ENCODE assay signal across 1 cellular context in the genomic region with DNA sequence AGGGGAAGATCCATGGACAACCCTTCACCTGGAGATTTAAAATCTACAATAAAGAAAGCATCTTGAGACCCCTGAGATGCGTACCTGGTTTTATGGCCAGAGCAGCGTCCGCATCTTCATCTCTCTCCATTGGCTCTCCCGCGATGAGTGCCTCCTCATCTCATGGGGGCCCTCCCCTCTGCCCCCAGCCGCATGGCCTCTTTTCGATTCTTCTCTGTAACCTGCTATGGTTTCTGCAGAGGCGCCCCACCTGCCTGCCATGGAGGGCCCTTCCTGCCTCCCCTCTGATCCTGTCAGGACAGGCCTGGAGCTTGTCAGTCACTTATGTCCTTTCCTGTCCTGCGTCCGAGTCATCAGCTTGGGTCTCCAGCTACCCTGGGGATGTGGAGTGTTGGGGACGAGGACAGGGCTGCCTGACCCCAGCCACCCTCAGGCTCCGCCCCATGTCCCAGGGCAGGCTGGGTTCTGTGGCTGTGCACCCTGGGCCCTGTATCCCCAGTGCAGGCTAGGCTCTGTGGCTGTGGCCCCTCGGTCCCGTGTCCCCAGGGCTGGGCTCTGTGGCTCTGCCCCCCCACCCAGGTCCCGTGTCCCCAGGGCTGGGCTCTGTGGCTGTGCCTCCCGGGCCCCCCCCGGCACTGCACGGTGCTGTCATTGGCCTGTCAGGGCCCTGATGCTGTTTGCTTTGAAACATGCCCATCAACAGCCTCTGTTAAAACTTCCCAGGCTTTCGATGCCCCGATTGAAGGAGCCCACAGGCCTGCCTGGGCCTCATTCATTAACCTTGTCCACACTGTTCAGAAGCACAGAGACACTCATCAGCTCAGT.
TF ChIP-seq lines count a peak whose summit lies in the region.

No MANE protein-coding gene starts in this region.

TF ChIP-seq in H1, 55 proteins besides CTCF, POLR2A, EP300 and RAD21:
- TF ChIP-seq TAF1 (IDR thresholded peaks at IDR 0.05; ENCODE audit: low read depth, low read length) (no peak), SP1 (IDR thresholded peaks at IDR 0.05; ENCODE audit: low read depth, low read length) (no peak), KDM4A (IDR thresholded peaks at IDR 0.05; ENCODE audit: low read depth, low read length, severe bottlenecking) (no peak), NANOG (IDR thresholded peaks at IDR 0.05; ENCODE audit: insufficient read depth, low read depth, low read length, poor library complexity, severe bottlenecking) (no peak), FOSL1 (IDR thresholded peaks at IDR 0.05; ENCODE audit: insufficient read depth, low read depth, low read length) (no peak), TEAD4 (IDR thresholded peaks at IDR 0.05; ENCODE audit: low read depth, low read length) (no peak), CHD1 (IDR thresholded peaks at IDR 0.05; ENCODE audit: low read depth, low read length) (no peak), POU5F1 (IDR thresholded peaks at IDR 0.05; ENCODE audit: low read depth, low read length) (no peak), BACH1 (IDR thresholded peaks at IDR 0.05; ENCODE audit: low read length) (no peak), EZH2 (IDR thresholded peaks at IDR 0.05; ENCODE audit: low read depth, low read length, severe bottlenecking) (no peak), TAF7 (optimal IDR thresholded peaks at IDR 0.05; ENCODE audit: borderline replicate concordance, low read depth, low read length) (no peak), GABPA (IDR thresholded peaks at IDR 0.05; ENCODE audit: borderline replicate concordance, insufficient read depth, low read length) (no peak), TBP (IDR thresholded peaks at IDR 0.05; ENCODE audit: low read depth, low read length) (no peak)
- TF ChIP-seq, protein P1, sequence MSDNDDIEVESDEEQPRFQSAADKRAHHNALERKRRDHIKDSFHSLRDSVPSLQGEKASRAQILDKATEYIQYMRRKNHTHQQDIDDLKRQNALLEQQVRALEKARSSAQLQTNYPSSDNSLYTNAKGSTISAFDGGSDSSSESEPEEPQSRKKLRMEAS (IDR thresholded peaks at IDR 0.05), result no peak
